ENCODE assay signal across 20 cellular contexts in the genomic region with DNA sequence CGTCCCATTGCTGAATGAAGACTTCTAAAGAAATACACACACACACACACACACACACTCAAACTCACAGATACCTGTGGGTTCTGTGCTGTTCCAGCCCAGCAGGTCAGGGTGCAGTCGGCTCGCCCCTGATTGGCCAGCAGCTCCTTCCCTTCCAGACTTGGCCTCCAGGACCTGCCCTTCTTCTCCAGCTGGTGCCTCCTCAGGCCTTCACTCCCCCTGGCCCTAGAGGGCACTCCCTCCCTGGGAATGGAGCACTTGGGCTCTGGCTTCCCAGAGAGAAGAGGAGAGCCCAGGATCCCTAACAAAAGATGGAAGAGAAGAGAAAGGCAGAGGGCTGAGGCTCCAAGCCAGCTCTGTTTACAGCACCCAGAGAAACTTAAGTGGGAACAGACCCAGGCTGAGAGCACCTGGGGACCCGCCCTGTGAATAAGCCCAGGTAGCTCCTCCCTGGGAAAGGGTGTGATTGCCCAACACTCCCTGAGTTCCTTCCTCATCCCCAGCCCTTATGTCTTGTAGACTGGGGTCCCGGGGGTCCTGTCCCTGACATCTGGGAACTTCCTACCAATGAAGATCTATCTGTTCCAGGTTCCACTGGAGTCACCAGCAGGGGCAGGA. TPM values are rescaled to one million over a fixed set of nuclear protein-coding genes. Genes with fewer than 3 reads are reported as not detected.
A peak's percentile ranks its signal among the peaks of the same experiment; 100 is the strongest.
DNase-seq lines count a peak whose midpoint lies in the region; ATAC-seq, FAIRE-seq and TF ChIP-seq lines count a peak whose summit lies in the region.
"Had no signal": no experiment of that assay in that cellular context is flagged by ENCODE, and none has a peak within 500 bp of the region (broad histone marks: within the 10 kb centered on the region; RNA-seq: fewer than 3 reads in every experiment).

A gene with protein sequence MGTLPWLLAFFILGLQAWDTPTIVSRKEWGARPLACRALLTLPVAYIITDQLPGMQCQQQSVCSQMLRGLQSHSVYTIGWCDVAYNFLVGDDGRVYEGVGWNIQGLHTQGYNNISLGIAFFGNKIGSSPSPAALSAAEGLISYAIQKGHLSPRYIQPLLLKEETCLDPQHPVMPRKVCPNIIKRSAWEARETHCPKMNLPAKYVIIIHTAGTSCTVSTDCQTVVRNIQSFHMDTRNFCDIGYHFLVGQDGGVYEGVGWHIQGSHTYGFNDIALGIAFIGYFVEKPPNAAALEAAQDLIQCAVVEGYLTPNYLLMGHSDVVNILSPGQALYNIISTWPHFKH (minus strand): TSS at position 384 of the 618 bp plus-strand sequence. CDS start 2,287 bp downstream, outside the sequence.

- no peaks in the 10 kb centered on the region for H3K36me3 Mint-ChIP-seq in GM23338 (ENCODE audit: low read depth)
- H3K36me3 Mint-ChIP-seq: neural progenitor cell had no signal

- H3K27ac Mint-ChIP-seq in GM23338: no peak within 1 kb of the TSS; the same call in 1 of the 2 replicates
- H3K27ac Mint-ChIP-seq: neural progenitor cell had no signal

- H3K4me3 ChIP-seq in GM23338 (no peak within 1 kb of the TSS), K562 (no peak within 1 kb of the TSS), mesendoderm (ENCODE audit: low read length) (no peak within 1 kb of the TSS), SK-N-SH (ENCODE audit: low read depth in 2 of 2, low read length in 1 of 2) (no peak within 1 kb of the TSS)
- H3K4me3 ChIP-seq: BLaER1 treated with 17β-estradiol and CSF1 and Interleukin-3, amounts not matched to agents 10 nM and 100 nM; neural progenitor cell; thoracic aorta had no signal

- CTCF ChIA-PET in K562 (lab: Yijun Ruan, JAX; ENCODE audit: low intra/inter-chr PET ratio): interaction anchor here (0.7 to 1.4 kb wide), 3 partner anchors 15 to 182 kb away, joined by 3 to 5 read pairs (median 4); no protein-coding TSS in a partner anchor
- CTCF ChIA-PET in SK-N-SH (lab: Yijun Ruan, JAX): no interaction called here

- no peak within 1 kb of the TSS for H4K8ac ChIP-seq in mesendoderm (ENCODE audit: low read depth, low read length)

- H3K9me2 ChIP-seq in GM23338 (ENCODE audit: insufficient read depth) (no peaks in the 10 kb centered on the region), SK-N-SH (no peaks in the 10 kb centered on the region)

- H4K20me1 ChIP-seq in GM23338 (replicated peaks; ENCODE audit: insufficient read depth) (no peaks in the 10 kb centered on the region), K562 (replicated peaks; ENCODE audit: control insufficient read depth, insufficient read depth, low read length) (no peaks in the 10 kb centered on the region), SK-N-SH (ENCODE audit: insufficient read depth) (no peaks in the 10 kb centered on the region)
- H4K20me1 ChIP-seq: BLaER1 treated with 17β-estradiol and CSF1 and Interleukin-3, amounts not matched to agents 10 nM and 100 nM had no signal

- H3K23ac ChIP-seq in mesendoderm (ENCODE audit: low read length): no peak within 1 kb of the TSS

- in situ Hi-C loops in K562 (cut with MboI): no loop called here

- no peak within 1 kb of the TSS for H2AK5ac ChIP-seq in mesendoderm (ENCODE audit: low read length)

- H3K79me1 ChIP-seq in mesendoderm (ENCODE audit: low read length): no peaks in the 10 kb centered on the region

- H3K27me3 Mint-ChIP-seq in GM23338 (ENCODE audit: insufficient read depth, low read depth, poor library complexity): peaks cover 9% of the 10 kb centered on the region

- no peak within 1 kb of the TSS for H3K18ac ChIP-seq in mesendoderm (ENCODE audit: low read length)

- BruUV-seq in K562 (replicated peaks; lab: Mats Ljungman, UMichigan): no TSS peak

- peaks cover 4% of the 10 kb centered on the region; the same call in 2 of the 3 replicates for H3K9me3 Mint-ChIP-seq in GM23338

- no peak for TF ChIP-seq POLR2A in K562 (conservative IDR thresholded peaks at IDR 0.05)

- DNase-seq in GM23338 (ENCODE audit: low spot score) (peak; percentile 31), NCI-H2107 treated with DMSO at 0.1 percent for 48 hours (lab: John Stamatoyannopoulos, UW; ENCODE audit: unreplicated experiment) (peak; percentile 84), K562 (ENCODE audit: extremely low read depth in 1 of 4, low spot score in 3 of 4) (peak in 1 of 4 experiments; percentile 34), mesendoderm (peak; percentile 74), Ammon's horn (ENCODE audit: low spot score) (no peak), SK-N-SH (no peak)
- no peak for DNase-seq in central memory CD4-positive, alpha-beta T cell
- DNase-seq: activated gamma-delta T cell treated with Interleukin-2 at 50 U/mL for 16 hours; amygdala; effector CD4-positive, alpha-beta T cell; hippocampal formation; NCI-H748 treated with DMSO at 0.1 percent for 48 hours; SW 1271 had no signal

- no peak for TF ChIP-seq EP300 in K562 (IDR thresholded peaks at IDR 0.05; ENCODE audit: low read length)
- no peak for TF ChIP-seq EP300 in SK-N-SH (IDR thresholded peaks at IDR 0.05; ENCODE audit: borderline replicate concordance in 1 of 2, low read depth in 1 of 2, low read length in 1 of 2)

- no peak within 1 kb of the TSS for H3K27ac ChIP-seq in GM23338 (ENCODE audit: low read depth)
- no peak within 1 kb of the TSS for H3K27ac ChIP-seq in K562 (ENCODE audit: extremely low read depth, low read depth, low read length)
- no peak within 1 kb of the TSS for H3K27ac ChIP-seq in mesendoderm (ENCODE audit: low read depth, low read length)
- no peak within 1 kb of the TSS for H3K27ac ChIP-seq in SK-N-SH (ENCODE audit: low read depth in 2 of 2, low read length in 1 of 2)
- H3K27ac ChIP-seq: BLaER1 treated with 17β-estradiol and CSF1 and Interleukin-3, amounts not matched to agents 10 nM and 100 nM; neural progenitor cell; thoracic aorta had no signal

- H3K9me3 ChIP-seq in K562 (replicated peaks; ENCODE audit: control insufficient read depth, insufficient read depth, low read depth, low read length): no peaks in the 10 kb centered on the region
- no peaks in the 10 kb centered on the region for H3K9me3 ChIP-seq in SK-N-SH
- H3K9me3 ChIP-seq: thoracic aorta had no signal

- no peak within 1 kb of the TSS for H3K4me3 Mint-ChIP-seq in GM23338
- H3K4me3 Mint-ChIP-seq: neural progenitor cell had no signal

- no peak within 1 kb of the TSS for H4K5ac ChIP-seq in mesendoderm (ENCODE audit: low read length)

- H3K9ac ChIP-seq in K562 (ENCODE audit: insufficient read depth in 1 of 2, low read depth in 2 of 2, low read length in 2 of 2): no peak within 1 kb of the TSS
- H3K9ac ChIP-seq in mesendoderm (ENCODE audit: low read length): no peak within 1 kb of the TSS
- no peak within 1 kb of the TSS for H3K9ac ChIP-seq in SK-N-SH
- H3K9ac ChIP-seq: BLaER1 treated with 17β-estradiol and CSF1 and Interleukin-3, amounts not matched to agents 10 nM and 100 nM; neural progenitor cell had no signal

- TF ChIP-seq RAD21 in K562 (CRISPR knock-in tag; conservative IDR thresholded peaks at IDR 0.05 in 1 of 2, IDR thresholded peaks at IDR 0.05 in 1 of 2) (peak in 1 of 2 experiments; percentile 59; a peak in 3 of 4 replicates), SK-N-SH (IDR thresholded peaks at IDR 0.05; ENCODE audit: low read length) (no peak)

- H3K56ac ChIP-seq in mesendoderm (ENCODE audit: low read length): no peak within 1 kb of the TSS

- no peak within 1 kb of the TSS for H3K4ac ChIP-seq in mesendoderm (ENCODE audit: low read depth, low read length)

- FAIRE-seq in K562 (lab: Jason Lieb, UNC): no peak

- no peaks in the 10 kb centered on the region for H3K9me1 ChIP-seq in K562 (ENCODE audit: control insufficient read depth, insufficient read depth, low read length)

- intact Hi-C loops in K562 (cut with micrococcal nuclease): no loop called here

- POLR2A ChIA-PET in K562 (lab: Yijun Ruan, JAX): interaction anchor here (0.6 to 1.5 kb wide), 2 partner anchors 31 to 831 kb away, joined by 3 to 4 read pairs; no protein-coding TSS in a partner anchor
- POLR2A ChIA-PET in SK-N-SH (lab: Yijun Ruan, JAX): no interaction called here

- H3K36me3 ChIP-seq in GM23338 (ENCODE audit: insufficient read depth) (no peaks in the 10 kb centered on the region), K562 (ENCODE audit: control insufficient read depth, insufficient read depth, low read length) (no peaks in the 10 kb centered on the region), mesendoderm (ENCODE audit: control insufficient read depth, insufficient read depth, low read length) (no peaks in the 10 kb centered on the region), SK-N-SH (replicated peaks in 1 of 2; ENCODE audit: control insufficient read depth in 1 of 2, insufficient read depth in 2 of 2, low read length in 1 of 2) (no peaks in the 10 kb centered on the region)
- H3K36me3 ChIP-seq: BLaER1 treated with 17β-estradiol and CSF1 and Interleukin-3, amounts not matched to agents 10 nM and 100 nM; neural progenitor cell; thoracic aorta had no signal

- H3K4me1 ChIP-seq in GM23338 (ENCODE audit: insufficient read depth) (no peaks in the 10 kb centered on the region), K562 (replicated peaks in 1 of 2; ENCODE audit: control insufficient read depth in 2 of 2, insufficient read depth in 2 of 2, low read length in 2 of 2) (no peaks in the 10 kb centered on the region), mesendoderm (ENCODE audit: control insufficient read depth, low read depth, low read length) (no peaks in the 10 kb centered on the region), SK-N-SH (ENCODE audit: control insufficient read depth in 1 of 2, insufficient read depth in 2 of 2, low read depth in 1 of 2, low read length in 1 of 2) (no peaks in the 10 kb centered on the region)
- H3K4me1 ChIP-seq: neural progenitor cell had no signal

- H3K27me3 ChIP-seq in GM23338 (ENCODE audit: insufficient read depth) (no peaks in the 10 kb centered on the region), K562 (ENCODE audit: control insufficient read depth in 2 of 2, insufficient read depth in 2 of 2, low read length in 2 of 2) (peaks cover 0 to 18% of the 10 kb centered on the region in 2 experiments; a peak in 3 of 5 replicates), mesendoderm (ENCODE audit: insufficient read depth, low read length, poor library complexity) (no peaks in the 10 kb centered on the region), SK-N-SH (ENCODE audit: insufficient read depth) (peaks cover 18% of the 10 kb centered on the region; the same call in 1 of the 2 replicates)
- H3K27me3 ChIP-seq: BLaER1 treated with 17β-estradiol and CSF1 and Interleukin-3, amounts not matched to agents 10 nM and 100 nM; neural progenitor cell had no signal

- H3K79me2 ChIP-seq in GM23338 (replicated peaks; ENCODE audit: insufficient read depth) (no peaks in the 10 kb centered on the region), K562 (ENCODE audit: control insufficient read depth, insufficient read depth, low read length) (no peaks in the 10 kb centered on the region), mesendoderm (ENCODE audit: control insufficient read depth, insufficient read depth, low read length) (no peaks in the 10 kb centered on the region), SK-N-SH (ENCODE audit: insufficient read depth) (no peaks in the 10 kb centered on the region)

- no peak within 1 kb of the TSS for H2BK120ac ChIP-seq in mesendoderm (ENCODE audit: low read depth, low read length)

- peak in 1 of 2 experiments; percentile 57; a peak in 3 of 4 replicates for TF ChIP-seq CTCF in GM23338 (conservative IDR thresholded peaks at IDR 0.05; ENCODE audit: low read depth in 2 of 2)
- peak; percentile 42 to 63 (median 52); a peak in 5 of 6 replicates for TF ChIP-seq CTCF in K562 (IDR thresholded peaks at IDR 0.05 in 2 of 3, conservative IDR thresholded peaks at IDR 0.05 in 1 of 3; ENCODE audit: insufficient read depth in 2 of 3, low read depth in 1 of 3, low read length in 3 of 3)
- TF ChIP-seq CTCF in SK-N-SH (IDR thresholded peaks at IDR 0.05): no peak

- no peaks in the 10 kb centered on the region for H3F3A ChIP-seq in GM23338 (replicated peaks; ENCODE audit: low read depth)
- no peaks in the 10 kb centered on the region for H3F3A ChIP-seq in SK-N-SH (replicated peaks; ENCODE audit: insufficient read depth)

- H3K4me1 Mint-ChIP-seq in GM23338: peaks cover 3% of the 10 kb centered on the region; the same call in 2 of the 3 replicates
- H3K4me1 Mint-ChIP-seq: neural progenitor cell had no signal

- H2AFZ ChIP-seq in GM23338 (no peak within 1 kb of the TSS), K562 (ENCODE audit: low read depth, low read length) (no peak within 1 kb of the TSS), SK-N-SH (ENCODE audit: low read depth) (no peak within 1 kb of the TSS)
- H2AFZ ChIP-seq: neural progenitor cell had no signal

- no peak within 1 kb of the TSS for H2BK5ac ChIP-seq in mesendoderm (ENCODE audit: low read length)

- WGBS in K562 (ENCODE audit: insufficient coverage, low coverage, missing lambda C conversion rate): 9% methylated on average over 5 of the region's 5 CpGs
- no CpG with 5 or more reads among the region's 5 CpGs for WGBS in mesendoderm (ENCODE audit: extremely low coverage, insufficient coverage, low lambda C conversion rate)
- WGBS in SK-N-SH (ENCODE audit: low lambda C conversion rate): 0% methylated on average over 5 of the region's 5 CpGs

- H3K4me2 ChIP-seq in GM23338 (no peak within 1 kb of the TSS), K562 (ENCODE audit: insufficient read depth, low read length) (no peak within 1 kb of the TSS), mesendoderm (ENCODE audit: low read length) (no peak within 1 kb of the TSS), SK-N-SH (no peak within 1 kb of the TSS)
- H3K4me2 ChIP-seq: BLaER1 treated with 17β-estradiol and CSF1 and Interleukin-3, amounts not matched to agents 10 nM and 100 nM; neural progenitor cell had no signal

- ATAC-seq in GM23338 (peak; percentile 75), K562 (peak; percentile 85)

- no peak within 1 kb of the TSS for H2BK15ac ChIP-seq in mesendoderm (replicated peaks; ENCODE audit: low read depth)

RNA-seq across cellular contexts. Expression of the gene that starts here (rescaled TPM):
- not detected in 2 replicates for total RNA-seq in GM23338 (2014; rRNA removed; shearing (Covaris generic))
- polyA plus RNA-seq in GM23338 (2016; fragmentation: Nextera tagmentation; extraction: Ambion mirVana) (not detected in 2 replicates), K562 (2011; rRNA removed) (not detected in 2 replicates), K562 (2014; fragmentation: Illumina TruSeq; extraction: Trizol) (not detected in 2 replicates), K562 (2014; fragmentation: Nextera tagmentation; extraction: Ambion mirVana) (not detected), K562 (2014; rRNA removed) (not detected in 2 replicates), SK-N-SH (2012; rRNA removed) (not detected in 2 replicates)
- total RNA-seq in K562 (2011; cell fraction: chromatin; rRNA removed; ENCODE audit: low replicate concordance): not detected in 2 replicates
- not detected in 2 replicates for total RNA-seq in K562 (2011; cell fraction: nucleolus; rRNA removed)
- total RNA-seq in K562 (2011; cell fraction: nucleoplasm; rRNA removed): not detected in 2 replicates
- total RNA-seq in K562 (2014; rRNA removed) (not detected in 2 replicates), K562 (2014; rRNA removed; fragmentation: Illumina TruSeq; extraction: Trizol) (not detected in 2 replicates), K562 (2015; rRNA removed; fragmentation: Illumina TruSeq; extraction: Trizol) (not detected in 2 replicates), K562 (2021) (not detected in 2 replicates)
- not detected in 2 replicates for polyA plus RNA-seq in K562 (2011; cell fraction: cytosol; rRNA removed)
- not detected in 2 replicates for polyA plus RNA-seq in K562 (2011; cell fraction: nucleus; rRNA removed)
- polyA plus RNA-seq in K562 (2012): 0.11 TPM in 1 of 2 replicates, not detected in the other
- polyA minus RNA-seq in K562 (2011; rRNA and poly(A)+ RNA removed): not detected in 2 replicates
- not detected in 2 replicates for polyA minus RNA-seq in K562 (2011; cell fraction: cytosol; rRNA and poly(A)+ RNA removed)
- not detected in 2 replicates for polyA minus RNA-seq in K562 (2011; cell fraction: nucleus; rRNA and poly(A)+ RNA removed)
- polyA plus RNA-seq in mesendoderm (2013, experiment 1 of 2): not detected
- polyA plus RNA-seq in mesendoderm (2013, experiment 2 of 2): not detected
- polyA plus RNA-seq in SK-N-SH (2012; cell fraction: cytosol; rRNA removed): not detected in 2 replicates
- polyA plus RNA-seq in SK-N-SH (2012; cell fraction: nucleus; rRNA removed): not detected in 2 replicates
- total RNA-seq: kidney epithelial cell, M059J, mononuclear cell, pulmonary artery endothelial cell, thoracic aorta had no signal

Comparison
In these comparisons a context has a peak if more than half of its experiments do, and no peak if none do; other contexts are left out.
1. Peak in DNase-seq and ATAC-seq in GM23338; RNA of the gene not detected or under 1 TPM.
2. Peak in ATAC-seq in K562; RNA of the gene not detected or under 1 TPM.
3. DNase-seq: peak in NCI-H2107 treated with DMSO at 0.1 percent for 48 hours (single experiment) and mesendoderm (single experiment); none in Ammon's horn (single experiment), central memory CD4-positive, alpha-beta T cell (single experiment) and SK-N-SH (single experiment).